ENCODE assay signal across 22 cellular contexts in genomic region chr2:239584986-239585385, GRCh38.
"Had no signal": no experiment of that assay in that cellular context is flagged by ENCODE, and none has a peak within 500 bp of the region (broad histone marks: within the 10 kb centered on the region; RNA-seq: fewer than 3 reads in every experiment).

No MANE protein-coding gene starts in this region.

- H3K9me3 ChIP-seq: adrenal gland, body of pancreas, gastrocnemius medialis, vagina had no signal

- H3K36me3 ChIP-seq: adrenal gland, cardiac muscle cell, gastrocnemius medialis, vagina had no signal

- H3K4me1 ChIP-seq: adrenal gland, body of pancreas, gastrocnemius medialis, vagina had no signal

- FAIRE-seq: islet of Langerhans had no signal

- H3K4me3 ChIP-seq: adrenal gland, body of pancreas, cardiac muscle cell, gastrocnemius medialis, vagina had no signal

- DNase-seq: activated B cell treated with CpG ODN at 0.5 μM for 24 hours; activated CD4-positive, alpha-beta T cell treated with anti-CD3 and anti-CD28 coated beads, Interleukin-2, amount 50 U/mL, for 4 hours; activated gamma-delta T cell; activated naive CD8-positive, alpha-beta T cell treated with anti-CD3 and anti-CD28 coated beads for 36 hours; activated T-cell treated with anti-CD3 and anti-CD28 coated beads for 4 hours; adrenal gland; cortex of kidney; effector memory CD8-positive, alpha-beta T cell; erythroblast; left ventricle myocardium superior; naive thymus-derived CD4-positive, alpha-beta T cell; stimulated activated CD4-positive, alpha-beta T cell treated with anti-CD3 and anti-CD28 coated beads, Interleukin-4, amount 100 ng/mL, for 24 hours; stimulated activated naive CD8-positive, alpha-beta T cell treated with anti-CD3 and anti-CD28 coated beads, Interleukin-15, amount 100 ng/mL, for 72 hours; substantia nigra; T-helper 1 cell had no signal

- H3K27ac ChIP-seq: adrenal gland, body of pancreas, cardiac muscle cell, gastrocnemius medialis, vagina had no signal

- ATAC-seq: body of pancreas; effector memory CD8-positive, alpha-beta T cell; gastrocnemius medialis; left ventricle myocardium superior; naive thymus-derived CD4-positive, alpha-beta T cell; right cardiac atrium; stimulated activated effector memory CD8-positive, alpha-beta T cell treated with anti-CD3 and anti-CD28 coated beads, Interleukin-12 subunit alpha, Interleukin-12 subunit beta, amount 100 ng/mL, for 72 hours; stimulated activated naive CD8-positive, alpha-beta T cell treated with anti-CD3 and anti-CD28 coated beads, Interleukin-15, amount 100 ng/mL, for 72 hours had no signal

- H3K27me3 ChIP-seq: adrenal gland, body of pancreas, cardiac muscle cell, gastrocnemius medialis, vagina had no signal
